Comparison of ENCODE assay signal across 11 cellular contexts in genomic region chr10:102657451-102657850, GRCh38. TPM values are rescaled to one million over a fixed set of nuclear protein-coding genes. Genes with fewer than 3 reads are reported as not detected.
A peak's percentile ranks its signal among the peaks of the same experiment; 100 is the strongest.
DNase-seq lines count a peak whose midpoint lies in the region; ATAC-seq and TF ChIP-seq lines count a peak whose summit lies in the region.
"Had no signal": no experiment of that assay in that cellular context is flagged by ENCODE, and none has a peak within 500 bp of the region (broad histone marks: within the 10 kb centered on the region; RNA-seq: fewer than 3 reads in every experiment).

No MANE protein-coding gene starts in this region.

- no peak overlapping the region for H3K4me3 Mint-ChIP-seq in activated naive CD4-positive, alpha-beta T cell treated with anti-CD3 and anti-CD28 coated beads, Interleukin-2, amount 10 ng/mL, durations not matched to agents 7 days and 5 days
- H3K4me3 Mint-ChIP-seq in mesothelial cell of epicardium: no peak overlapping the region
- H3K4me3 Mint-ChIP-seq: IgD-negative memory B cell had no signal

- ATAC-seq in GM18858 (IDR thresholded peaks at IDR 0.05; ENCODE audit: unreplicated experiment) (no peak), HG02884 (IDR thresholded peaks at IDR 0.05; ENCODE audit: unreplicated experiment) (no peak)

- H3K4me1 ChIP-seq in ascending aorta (peaks cover 6 to 12% of the 10 kb centered on the region in 2 donors), thymus (ENCODE audit: control insufficient read depth, insufficient read depth, low read length) (peaks cover 24% of the 10 kb centered on the region)

- 95% methylated on average over 11 of the region's 11 CpGs for WGBS in thymus

- H3K9me3 ChIP-seq in ascending aorta (no peaks in the 10 kb centered on the region), thymus (ENCODE audit: control insufficient read depth) (no peaks in the 10 kb centered on the region)

- no peaks in the 10 kb centered on the region for H3K27me3 Mint-ChIP-seq in activated naive CD4-positive, alpha-beta T cell treated with anti-CD3 and anti-CD28 coated beads, Interleukin-2, amount 10 ng/mL, durations not matched to agents 7 days and 5 days
- no peaks in the 10 kb centered on the region for H3K27me3 Mint-ChIP-seq in mesothelial cell of epicardium (ENCODE audit: low read depth)
- H3K27me3 Mint-ChIP-seq: IgD-negative memory B cell had no signal

- H3K4me1 Mint-ChIP-seq in activated naive CD4-positive, alpha-beta T cell treated with anti-CD3 and anti-CD28 coated beads, Interleukin-2, amount 10 ng/mL, durations not matched to agents 7 days and 5 days: peaks cover 62% of the 10 kb centered on the region
- peaks cover 11% of the 10 kb centered on the region for H3K4me1 Mint-ChIP-seq in mesothelial cell of epicardium

- peak overlapping the region; percentile 52 for H3K27ac Mint-ChIP-seq in activated naive CD4-positive, alpha-beta T cell treated with anti-CD3 and anti-CD28 coated beads, Interleukin-2, amount 10 ng/mL, durations not matched to agents 7 days and 5 days
- H3K27ac Mint-ChIP-seq in mesothelial cell of epicardium: peak overlapping the region; percentile 18
- H3K27ac Mint-ChIP-seq: IgD-negative memory B cell had no signal

- H3K36me3 ChIP-seq in ascending aorta: peaks cover 54 to 59% of the 10 kb centered on the region in 2 donors
- H3K36me3 ChIP-seq in thymus (ENCODE audit: control insufficient read depth, insufficient read depth): peaks cover 59% of the 10 kb centered on the region

- H3K4me3 ChIP-seq in ascending aorta: no peak overlapping the region
- no peak overlapping the region for H3K4me3 ChIP-seq in thymus (ENCODE audit: low read length)

- CTCF ChIA-PET in activated naive CD4-positive, alpha-beta T cell treated with anti-CD3 and anti-CD28 coated beads, Interleukin-2, amount 10 ng/mL, durations not matched to agents 7 days and 5 days (lab: Charles Lee): interaction anchor here (1.8 kb wide), 1 partner anchor 12 kb away, joined by 6 read pairs; the partner anchor contains the start of gene TRIM8

- H3K27ac ChIP-seq in ascending aorta (peak overlapping the region; percentile 35 to 53), thymus (ENCODE audit: low read depth) (peak overlapping the region; percentile 62)

- peaks cover 45% of the 10 kb centered on the region for H3K36me3 Mint-ChIP-seq in activated naive CD4-positive, alpha-beta T cell treated with anti-CD3 and anti-CD28 coated beads, Interleukin-2, amount 10 ng/mL, durations not matched to agents 7 days and 5 days
- peaks cover 19% of the 10 kb centered on the region for H3K36me3 Mint-ChIP-seq in mesothelial cell of epicardium

- no peaks in the 10 kb centered on the region for H3K9me3 Mint-ChIP-seq in activated naive CD4-positive, alpha-beta T cell treated with anti-CD3 and anti-CD28 coated beads, Interleukin-2, amount 10 ng/mL, durations not matched to agents 7 days and 5 days
- H3K9me3 Mint-ChIP-seq in mesothelial cell of epicardium: no peaks in the 10 kb centered on the region
- H3K9me3 Mint-ChIP-seq: IgD-negative memory B cell had no signal

- H3K27me3 ChIP-seq in ascending aorta (no peaks in the 10 kb centered on the region), thymus (ENCODE audit: control insufficient read depth, insufficient read depth) (no peaks in the 10 kb centered on the region)

- no peak for DNase-seq in activated naive CD4-positive, alpha-beta T cell treated with anti-CD3 and anti-CD28 coated beads, Interleukin-2, amount 10 ng/mL, durations not matched to agents 7 days and 5 days
- no peak for DNase-seq in activated naive CD4-positive, alpha-beta T cell (lab: John Stamatoyannopoulos, UW)
- DNase-seq in ascending aorta (ENCODE audit: low spot score in 2 of 2): no peak
- no peak for DNase-seq in mesothelial cell of epicardium (ENCODE audit: low spot score in 2 of 2, unreplicated experiment in 2 of 2)
- DNase-seq in DMS 273 (lab: John Stamatoyannopoulos, UW; ENCODE audit: unreplicated experiment): no peak
- DNase-seq: DND-41, SHP77 treated with DMSO at 0.1 percent for 48 hours had no signal

- TF ChIP-seq CTCF in ascending aorta (IDR thresholded peaks at IDR 0.05): no peak
- TF ChIP-seq CTCF in mesothelial cell of epicardium (IDR thresholded peaks at IDR 0.05; ENCODE audit: unreplicated experiment): no peak

- intact Hi-C loops in ascending aorta (cut with DNase I): no loop called here

RNA-seq across cellular contexts. Expression of gene TRIM8, which starts 13.2 kb away (rescaled TPM):
- total RNA-seq in ascending aorta (216 TPM), mesothelial cell of epicardium (74.3 to 85.3 TPM (median 79.2 TPM) in 3 replicates)
- 65.5 TPM for polyA plus RNA-seq in thymus

RNA-seq across cellular contexts. Expression of gene ARL3, which starts 56.7 kb away (rescaled TPM):
- total RNA-seq in ascending aorta (2.0 TPM), mesothelial cell of epicardium (13.0 to 13.9 TPM (median 13.7 TPM) in 3 replicates)
- 8.3 TPM for polyA plus RNA-seq in thymus

RNA-seq across cellular contexts. Expression of gene SFXN2, which starts 57.0 kb away (rescaled TPM):
- 2.1 TPM for total RNA-seq in ascending aorta
- total RNA-seq in mesothelial cell of epicardium: 33.3 to 36.8 TPM (median 34.9 TPM) in 3 replicates
- 10.8 TPM for polyA plus RNA-seq in thymus

Comparison
In these comparisons a context has a peak if more than half of its experiments do, and no peak if none do; other contexts are left out.
1. RNA of gene SFXN2, which starts 57.0 kb away (total RNA-seq): 33.3 to 36.8 TPM in mesothelial cell of epicardium; 2.1 TPM in ascending aorta (single experiment); every median in the first group is over 10 times any median in the second.